In the genomic region with DNA sequence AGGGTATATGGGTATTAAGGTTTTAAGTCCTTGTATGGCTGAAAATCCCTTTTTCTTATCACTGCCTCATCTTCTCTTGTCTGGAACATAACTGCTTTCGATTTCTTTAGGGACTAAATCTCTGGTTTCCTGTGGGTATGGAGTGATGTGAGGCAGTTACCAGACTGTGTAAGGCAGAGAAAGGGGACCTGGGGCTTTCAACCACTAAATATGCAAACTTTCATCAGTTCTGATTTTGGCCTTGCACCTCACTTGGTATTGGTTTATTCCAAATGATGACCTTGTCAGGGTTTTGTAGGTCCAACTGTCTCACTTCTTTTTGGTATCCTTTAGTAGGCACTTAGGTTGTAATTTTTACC, we compare ENCODE assay signal across 9 cellular contexts. TPM values are rescaled to one million over a fixed set of nuclear protein-coding genes. Genes with fewer than 3 reads are reported as not detected.
DNase-seq lines count a peak whose midpoint lies in the region; ATAC-seq, FAIRE-seq and TF ChIP-seq lines count a peak whose summit lies in the region.
"Had no signal": no experiment of that assay in that cellular context is flagged by ENCODE, and none has a peak within 500 bp of the region (broad histone marks: within the 10 kb centered on the region; RNA-seq: fewer than 3 reads in every experiment).

No MANE protein-coding gene starts in this region.

- H3K27me3 ChIP-seq in Loucy (ENCODE audit: insufficient read depth, low read length, poor library complexity, severe bottlenecking) (no peaks in the 10 kb centered on the region), hepatocyte (no peaks in the 10 kb centered on the region)

- DNase-seq in memory B cell (ENCODE audit: low spot score in 2 of 2) (no peak), HTR-8/SVneo (ENCODE audit: insufficient read length, low spot score) (no peak), lower leg skin (ENCODE audit: low spot score in 2 of 2) (no peak), hepatocyte (ENCODE audit: low spot score) (no peak)
- no peak for DNase-seq in activated effector memory CD4-positive, alpha-beta T cell treated with Interleukin-2 at 50 U/mL for 16 hours
- DNase-seq: Kasumi-1 had no signal

- no peak overlapping the region for H3K9ac ChIP-seq in Loucy (ENCODE audit: low read depth, low read length, poor library complexity, severe bottlenecking)

- H3F3A ChIP-seq in Loucy (ENCODE audit: low read depth), result peaks cover 12% of the 10 kb centered on the region

- peaks cover 20% of the 10 kb centered on the region for H3K36me3 Mint-ChIP-seq in memory B cell

- ATAC-seq in GM18511 (IDR thresholded peaks at IDR 0.05; ENCODE audit: unreplicated experiment) (peak; percentile 56), GM21529 (IDR thresholded peaks at IDR 0.05; ENCODE audit: unreplicated experiment) (peak; percentile 55), memory B cell (ENCODE audit: low read depth) (peak; percentile 65)

- peaks cover 81% of the 10 kb centered on the region for H4K20me1 ChIP-seq in Loucy (ENCODE audit: insufficient read depth, low read length, poor library complexity, severe bottlenecking)
- peaks cover 55% of the 10 kb centered on the region for H4K20me1 ChIP-seq in hepatocyte (ENCODE audit: insufficient read depth, poor library complexity, severe bottlenecking)

- no peak for FAIRE-seq in HTR-8/SVneo (lab: Jason Lieb, UNC)

- peak overlapping the region; percentile 64 for H3K4me3 Mint-ChIP-seq in memory B cell

- peak overlapping the region; percentile 92 for H3K27ac Mint-ChIP-seq in memory B cell

- H3K4me2 ChIP-seq in Loucy (ENCODE audit: low read depth, low read length, poor library complexity, severe bottlenecking) (peak overlapping the region; percentile 57), hepatocyte (no peak overlapping the region)

- no peaks in the 10 kb centered on the region for H3K9me3 Mint-ChIP-seq in memory B cell

- H3K9me2 ChIP-seq in Loucy (replicated peaks; ENCODE audit: low read depth, low read length) (no peaks in the 10 kb centered on the region), hepatocyte (replicated peaks; ENCODE audit: insufficient read depth) (no peaks in the 10 kb centered on the region)

- peaks cover 76% of the 10 kb centered on the region for H3K4me1 ChIP-seq in Loucy (ENCODE audit: insufficient read depth, low read length, poor library complexity, severe bottlenecking)
- H3K4me1 ChIP-seq in hepatocyte (ENCODE audit: insufficient read depth), result peaks cover 17% of the 10 kb centered on the region

- H3K36me3 ChIP-seq in Loucy (ENCODE audit: insufficient read depth, low read length) (no peaks in the 10 kb centered on the region), hepatocyte (replicated peaks; ENCODE audit: insufficient read depth, low read depth) (no peaks in the 10 kb centered on the region)

- TF ChIP-seq CTCF in Loucy (conservative IDR thresholded peaks at IDR 0.05; ENCODE audit: low read length), result no peak
- no peak for TF ChIP-seq CTCF in lower leg skin (IDR thresholded peaks at IDR 0.05)
- TF ChIP-seq CTCF in hepatocyte (IDR thresholded peaks at IDR 0.05; ENCODE audit: poor library complexity), result no peak

- no peak for TF ChIP-seq POLR2A in lower leg skin (IDR thresholded peaks at IDR 0.05)

- WGBS in lower leg skin, 2 donors, result 55 to 65% methylated on average over 1 of the region's 1 CpG
- WGBS in hepatocyte (ENCODE audit: low lambda C conversion rate, missing lambda C conversion rate), result 58% methylated on average over 1 of the region's 1 CpG

- H2AFZ ChIP-seq in Loucy (ENCODE audit: low read length), result no peak overlapping the region
- H2AFZ ChIP-seq in hepatocyte, result no peak overlapping the region

- no peak overlapping the region for H3K27ac ChIP-seq in hepatocyte

- intact Hi-C loops in lower leg skin (cut with DNase I; ENCODE audit: low total_unique reads), result no loop called here

- H3K4me3 ChIP-seq in Loucy (ENCODE audit: low read length, poor library complexity, severe bottlenecking), result peak overlapping the region; percentile 40
- H3K4me3 ChIP-seq in lower leg skin (ENCODE audit: low read depth, poor library complexity, severe bottlenecking), result no peak overlapping the region
- no peak overlapping the region for H3K4me3 ChIP-seq in hepatocyte

- H3K27me3 Mint-ChIP-seq in memory B cell, result no peaks in the 10 kb centered on the region

- H3K9me3 ChIP-seq in Loucy (ENCODE audit: insufficient read depth, low read depth, low read length) (no peaks in the 10 kb centered on the region), hepatocyte (ENCODE audit: low read depth) (no peaks in the 10 kb centered on the region)

- peaks cover 61% of the 10 kb centered on the region for H3K4me1 Mint-ChIP-seq in memory B cell

- H3K79me2 ChIP-seq in Loucy (ENCODE audit: insufficient read depth, low read length) (peaks cover 98% of the 10 kb centered on the region), hepatocyte (peaks cover 100% of the 10 kb centered on the region)

RNA-seq across cellular contexts. Expression of a gene that starts 9.3 kb away (rescaled TPM):
- 10 to 100 TPM; 25.7 to 42.3 (median 29.8) TPM for total RNA-seq in lower leg skin
- total RNA-seq in hepatocyte, result 75.5 and 84.4 TPM in 2 replicates
- 59.1 and 60.6 TPM in 2 replicates for polyA plus RNA-seq in hepatocyte
